Comparison of ENCODE assay signal across 17 cellular contexts in genomic region chr22:32720924-32721323, GRCh38.
DNase-seq lines count a peak whose midpoint lies in the region; ATAC-seq and TF ChIP-seq lines count a peak whose summit lies in the region.
"Had no signal": no experiment of that assay in that cellular context is flagged by ENCODE, and none has a peak within 500 bp of the region (broad histone marks: within the 10 kb centered on the region; RNA-seq: fewer than 3 reads in every experiment).

No MANE protein-coding gene starts in this region.

- H3K27ac ChIP-seq in BLaER1 treated with 17β-estradiol and CSF1 and Interleukin-3, amounts not matched to agents 10 nM and 100 nM, result 0 out of 22 replicates have a peak overlapping the region, but pooled peaks of 2 of the 11 experiments have one; percentile 8 to 18
- H3K27ac ChIP-seq: colonic mucosa, parathyroid adenoma, thyroid gland had no signal

- peaks cover 38 to 53% (median 49%) of the 10 kb centered on the region in 10 experiments for H3K4me1 ChIP-seq in BLaER1 treated with 17β-estradiol and CSF1 and Interleukin-3, amounts not matched to agents 10 nM and 100 nM
- H3K4me1 ChIP-seq: colonic mucosa, parathyroid adenoma had no signal

- H3K9me3 Mint-ChIP-seq in nephron, result peaks cover 13% of the 10 kb centered on the region
- H3K9me3 Mint-ChIP-seq in natural killer cell treated with Interleukin-12 subunit alpha and Interleukin-12 subunit beta and Interleukin-15 and Interleukin-18, amount 100 ng/mL, for 72 hours, result no peaks in the 10 kb centered on the region

- peaks cover 4% of the 10 kb centered on the region for H3K27me3 Mint-ChIP-seq in nephron (ENCODE audit: low read depth)
- peaks cover 14 to 16% of the 10 kb centered on the region in 2 donors for H3K27me3 Mint-ChIP-seq in natural killer cell treated with Interleukin-12 subunit alpha and Interleukin-12 subunit beta and Interleukin-15 and Interleukin-18, amount 100 ng/mL, for 72 hours

- peak overlapping the region; percentile 76 to 94 (median 84) for H3K27ac Mint-ChIP-seq in nephron
- no peak overlapping the region for H3K27ac Mint-ChIP-seq in natural killer cell treated with Interleukin-12 subunit alpha and Interleukin-12 subunit beta and Interleukin-15 and Interleukin-18, amount 100 ng/mL, for 72 hours

- peak overlapping the region; percentile 9 to 85 (median 71); a peak in 18 of 22 replicates for H3K4me2 ChIP-seq in BLaER1 treated with 17β-estradiol and CSF1 and Interleukin-3, amounts not matched to agents 10 nM and 100 nM

- H3K36me3 Mint-ChIP-seq in nephron (ENCODE audit: low read depth), result no peaks in the 10 kb centered on the region
- peaks cover 13% of the 10 kb centered on the region for H3K36me3 Mint-ChIP-seq in natural killer cell treated with Interleukin-12 subunit alpha and Interleukin-12 subunit beta and Interleukin-15 and Interleukin-18, amount 100 ng/mL, for 72 hours

- no peaks in the 10 kb centered on the region for H3K36me3 ChIP-seq in BLaER1 treated with 17β-estradiol and CSF1 and Interleukin-3, amounts not matched to agents 10 nM and 100 nM
- H3K36me3 ChIP-seq: colonic mucosa, thyroid gland had no signal

- no peak for ATAC-seq in natural killer cell treated with Interleukin-12 subunit alpha and Interleukin-12 subunit beta and Interleukin-15 and Interleukin-18, amount 100 ng/mL, for 72 hours
- ATAC-seq in GM18517 (IDR thresholded peaks at IDR 0.05; ENCODE audit: unreplicated experiment), result no peak
- ATAC-seq in HG03196 (IDR thresholded peaks at IDR 0.05; ENCODE audit: unreplicated experiment), result no peak
- ATAC-seq: esophagus mucosa had no signal

- H4K20me1 ChIP-seq in BLaER1 treated with 17β-estradiol and CSF1 and Interleukin-3, amounts not matched to agents 10 nM and 100 nM, result no peaks in the 10 kb centered on the region

- H3K4me3 Mint-ChIP-seq in nephron, result no peak overlapping the region
- no peak overlapping the region for H3K4me3 Mint-ChIP-seq in natural killer cell treated with Interleukin-12 subunit alpha and Interleukin-12 subunit beta and Interleukin-15 and Interleukin-18, amount 100 ng/mL, for 72 hours

- DNase-seq in Jurkat, Clone E6-1 (ENCODE audit: low read depth, low spot score), result peak; percentile 87
- peak; percentile 64 for DNase-seq in fibroblast of gingiva (ENCODE audit: low read depth)
- no peak for DNase-seq in NCI-H187 (lab: John Stamatoyannopoulos, UW)
- DNase-seq in natural killer cell treated with Interleukin-12 subunit alpha and Interleukin-12 subunit beta and Interleukin-15 and Interleukin-18, amount 100 ng/mL, for 72 hours (ENCODE audit: low spot score), result no peak
- DNase-seq: activated naive CD4-positive, alpha-beta T cell treated with anti-CD3 and anti-CD28 coated beads, Interleukin-2, amount 50 U/mL, for 16 hours; C1 segment of cervical spinal cord; colonic mucosa; midbrain; NCI-H1048; NCI-H446; thyroid gland had no signal

- no peak for TF ChIP-seq CTCF in nephron (IDR thresholded peaks at IDR 0.05; ENCODE audit: unreplicated experiment in 3 of 3)

- H3K9ac ChIP-seq in BLaER1 treated with 17β-estradiol and CSF1 and Interleukin-3, amounts not matched to agents 10 nM and 100 nM, result no peak overlapping the region
- H3K9ac ChIP-seq: parathyroid adenoma had no signal

- no peak overlapping the region for H3K4me3 ChIP-seq in BLaER1 treated with 17β-estradiol and CSF1 and Interleukin-3, amounts not matched to agents 10 nM and 100 nM
- no peak overlapping the region for H3K4me3 ChIP-seq in Jurkat, Clone E6-1 (ENCODE audit: low read length)
- H3K4me3 ChIP-seq: colonic mucosa, thyroid gland had no signal

- peaks cover 0 to 30% (median 7%) of the 10 kb centered on the region in 11 experiments; a peak in 7 of 22 replicates for H3K27me3 ChIP-seq in BLaER1 treated with 17β-estradiol and CSF1 and Interleukin-3, amounts not matched to agents 10 nM and 100 nM
- H3K27me3 ChIP-seq: colonic mucosa, thyroid gland had no signal

- H3K9me3 ChIP-seq in BLaER1 treated with 17β-estradiol and CSF1 and Interleukin-3, amounts not matched to agents 10 nM and 100 nM (replicated peaks in 1 of 11), result no peaks in the 10 kb centered on the region; a peak in 1 of 22 replicates
- H3K9me3 ChIP-seq: colonic mucosa, thyroid gland had no signal

- H3K4me1 Mint-ChIP-seq in nephron, result peaks cover 64% of the 10 kb centered on the region
- peaks cover 23 to 36% of the 10 kb centered on the region in 2 donors for H3K4me1 Mint-ChIP-seq in natural killer cell treated with Interleukin-12 subunit alpha and Interleukin-12 subunit beta and Interleukin-15 and Interleukin-18, amount 100 ng/mL, for 72 hours (ENCODE audit: low read depth in 2 of 2)

Comparison
In these comparisons a context has a peak if more than half of its experiments do, and no peak if none do; other contexts are left out.
1. DNase-seq: peak in Jurkat, Clone E6-1 (single experiment) and fibroblast of gingiva (single experiment); none in NCI-H187 (0 of 2) and natural killer cell treated with Interleukin-12 subunit alpha and Interleukin-12 subunit beta and Interleukin-15 and Interleukin-18, amount 100 ng/mL, for 72 hours (single experiment).
2. H3K27ac Mint-ChIP-seq: peak in nephron (3 of 3); none in natural killer cell treated with Interleukin-12 subunit alpha and Interleukin-12 subunit beta and Interleukin-15 and Interleukin-18, amount 100 ng/mL, for 72 hours (0 of 2).